In the genomic region with DNA sequence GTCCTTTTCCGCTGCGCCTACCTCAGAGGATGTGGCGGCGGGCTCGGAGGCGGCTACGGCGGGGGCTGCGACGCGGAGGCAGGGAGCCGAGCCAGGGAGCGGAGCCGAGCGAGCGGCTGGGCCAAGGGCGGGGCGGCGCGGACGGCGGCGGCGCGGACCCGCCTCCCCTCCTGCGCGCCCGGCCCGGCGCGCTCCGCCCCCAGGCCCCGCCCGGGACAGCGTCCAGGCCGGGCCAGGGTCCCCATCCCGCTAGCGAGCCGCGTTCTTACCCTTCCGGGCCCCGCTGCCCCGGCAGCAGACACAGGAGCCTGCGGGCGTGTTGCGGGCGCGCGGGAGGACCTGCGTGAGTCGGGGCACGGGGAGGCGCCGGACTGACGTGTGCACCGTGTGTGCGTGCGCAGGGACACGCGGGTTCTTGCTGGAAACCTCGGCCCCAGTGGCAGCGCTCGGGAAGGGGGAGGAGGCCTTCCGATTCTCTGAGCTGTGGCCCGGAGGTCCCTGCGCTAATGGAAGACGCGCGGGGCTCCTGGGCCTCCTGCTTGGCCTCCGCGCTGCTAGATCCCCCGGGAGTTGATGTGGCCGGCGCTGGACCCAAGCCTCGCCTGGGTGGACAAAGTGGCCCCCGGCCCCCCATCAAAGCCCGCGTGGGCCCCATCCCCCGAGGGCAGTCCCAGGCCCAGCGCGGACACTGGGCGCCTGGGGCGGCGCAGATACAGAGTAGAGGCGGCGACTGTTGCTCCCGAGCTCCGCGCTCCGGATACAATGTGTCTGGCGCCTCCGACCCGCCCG, we compare ENCODE assay signal across 1 cellular context.
TF ChIP-seq lines count a peak whose summit lies in the region.

A gene with protein sequence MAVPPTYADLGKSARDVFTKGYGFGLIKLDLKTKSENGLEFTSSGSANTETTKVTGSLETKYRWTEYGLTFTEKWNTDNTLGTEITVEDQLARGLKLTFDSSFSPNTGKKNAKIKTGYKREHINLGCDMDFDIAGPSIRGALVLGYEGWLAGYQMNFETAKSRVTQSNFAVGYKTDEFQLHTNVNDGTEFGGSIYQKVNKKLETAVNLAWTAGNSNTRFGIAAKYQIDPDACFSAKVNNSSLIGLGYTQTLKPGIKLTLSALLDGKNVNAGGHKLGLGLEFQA (minus strand): TSS at position 350 of the 789 bp plus-strand sequence. CDS start 11,963 bp downstream, outside the sequence.

TF ChIP-seq in HepG2, 621 proteins besides CTCF, POLR2A, EP300 and RAD21 (continued from another document and continues in another):
- TF ChIP-seq, protein P1, sequence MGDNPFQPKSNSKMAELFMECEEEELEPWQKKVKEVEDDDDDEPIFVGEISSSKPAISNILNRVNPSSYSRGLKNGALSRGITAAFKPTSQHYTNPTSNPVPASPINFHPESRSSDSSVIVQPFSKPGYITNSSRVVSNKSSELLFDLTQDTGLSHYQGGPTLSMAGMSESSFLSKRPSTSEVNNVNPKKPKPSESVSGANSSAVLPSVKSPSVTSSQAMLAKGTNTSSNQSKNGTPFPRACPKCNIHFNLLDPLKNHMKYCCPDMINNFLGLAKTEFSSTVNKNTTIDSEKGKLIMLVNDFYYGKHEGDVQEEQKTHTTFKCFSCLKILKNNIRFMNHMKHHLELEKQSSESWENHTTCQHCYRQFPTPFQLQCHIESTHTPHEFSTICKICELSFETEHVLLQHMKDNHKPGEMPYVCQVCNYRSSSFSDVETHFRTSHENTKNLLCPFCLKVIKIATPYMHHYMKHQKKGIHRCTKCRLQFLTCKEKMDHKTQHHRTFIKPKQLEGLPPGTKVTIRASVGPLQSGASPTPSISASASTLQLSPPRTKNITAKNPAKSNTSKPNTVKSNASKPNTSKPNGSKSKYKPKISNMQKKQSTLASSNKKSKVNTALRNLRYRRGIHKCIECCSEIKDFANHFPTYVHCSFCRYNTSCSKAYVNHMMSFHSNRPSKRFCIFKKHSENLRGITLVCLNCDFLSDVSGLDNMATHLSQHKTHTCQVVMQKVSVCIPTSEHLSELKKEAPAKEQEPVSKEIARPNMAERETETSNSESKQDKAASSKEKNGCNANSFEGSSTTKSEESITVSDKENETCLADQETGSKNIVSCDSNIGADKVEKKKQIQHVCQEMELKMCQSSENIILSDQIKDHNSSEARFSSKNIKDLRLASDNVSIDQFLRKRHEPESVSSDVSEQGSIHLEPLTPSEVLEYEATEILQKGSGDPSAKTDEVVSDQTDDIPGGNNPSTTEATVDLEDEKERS (CRISPR knock-in tag; IDR thresholded peaks at IDR 0.05) = no peak
- TF ChIP-seq, protein P2, sequence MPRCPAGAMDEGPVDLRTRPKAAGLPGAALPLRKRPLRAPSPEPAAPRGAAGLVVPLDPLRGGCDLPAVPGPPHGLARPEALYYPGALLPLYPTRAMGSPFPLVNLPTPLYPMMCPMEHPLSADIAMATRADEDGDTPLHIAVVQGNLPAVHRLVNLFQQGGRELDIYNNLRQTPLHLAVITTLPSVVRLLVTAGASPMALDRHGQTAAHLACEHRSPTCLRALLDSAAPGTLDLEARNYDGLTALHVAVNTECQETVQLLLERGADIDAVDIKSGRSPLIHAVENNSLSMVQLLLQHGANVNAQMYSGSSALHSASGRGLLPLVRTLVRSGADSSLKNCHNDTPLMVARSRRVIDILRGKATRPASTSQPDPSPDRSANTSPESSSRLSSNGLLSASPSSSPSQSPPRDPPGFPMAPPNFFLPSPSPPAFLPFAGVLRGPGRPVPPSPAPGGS (CRISPR knock-in tag; IDR thresholded peaks at IDR 0.05) = no peak; the same call in 1 of the 2 replicates
- TF ChIP-seq KMT2A (CRISPR knock-in tag; IDR thresholded peaks at IDR 0.05) (peak; percentile 55), FIP1L1 (IDR thresholded peaks at IDR 0.05; ENCODE audit: borderline replicate concordance, insufficient read depth, low read depth, low read length) (no peak), ZNF343 (CRISPR knock-in tag; IDR thresholded peaks at IDR 0.05) (no peak), ZNF547 (CRISPR knock-in tag; IDR thresholded peaks at IDR 0.05) (peak; percentile 30; the same call in 1 of the 2 replicates), ZNF550 (CRISPR knock-in tag; IDR thresholded peaks at IDR 0.05; ENCODE audit: borderline replicate concordance) (no peak), STAT5B (CRISPR knock-in tag; IDR thresholded peaks at IDR 0.05) (0 out of 2 replicates have a peak, but pooled peaks have one; percentile 53), CCDC6 (CRISPR knock-in tag; IDR thresholded peaks at IDR 0.05) (no peak; the same call in 1 of the 2 replicates), FOSL1 (CRISPR knock-in tag; IDR thresholded peaks at IDR 0.05; ENCODE audit: borderline replicate concordance) (no peak), ARNT (IDR thresholded peaks at IDR 0.05) (no peak), ZNF431 (CRISPR knock-in tag; IDR thresholded peaks at IDR 0.05; ENCODE audit: borderline replicate concordance, low read depth) (no peak), ZNF780A (CRISPR knock-in tag; IDR thresholded peaks at IDR 0.05) (peak; percentile 52; the same call in 1 of the 2 replicates), ZBTB3 (CRISPR knock-in tag; IDR thresholded peaks at IDR 0.05; ENCODE audit: borderline replicate concordance, low read depth) (no peak), NR2F1 (CRISPR knock-in tag; IDR thresholded peaks at IDR 0.05) (no peak), POGZ (CRISPR knock-in tag; IDR thresholded peaks at IDR 0.05) (no peak; the same call in none of the 2 replicates), ZNF230 (CRISPR knock-in tag; IDR thresholded peaks at IDR 0.05) (no peak), AGO2 (optimal IDR thresholded peaks at IDR 0.05; ENCODE audit: low read depth, low read length) (peak; percentile 78), KLF9 (CRISPR knock-in tag; IDR thresholded peaks at IDR 0.05; ENCODE audit: low read depth) (no peak), NFE2L1 (CRISPR knock-in tag; IDR thresholded peaks at IDR 0.05; ENCODE audit: borderline replicate concordance) (no peak), ZNF367 (CRISPR knock-in tag; IDR thresholded peaks at IDR 0.05; ENCODE audit: borderline replicate concordance) (no peak), ZNF10 (CRISPR knock-in tag; IDR thresholded peaks at IDR 0.05; ENCODE audit: borderline replicate concordance, low read depth) (no peak), ZNF510 (CRISPR knock-in tag; IDR thresholded peaks at IDR 0.05; ENCODE audit: low read depth) (no peak), POLR2AphosphoS2 (IDR thresholded peaks at IDR 0.05; ENCODE audit: low read depth, low read length) (0 out of 2 replicates have a peak, but pooled peaks have one; percentile 14), ELF3 (CRISPR knock-in tag; IDR thresholded peaks at IDR 0.05) (no peak), ZNF335 (CRISPR knock-in tag; IDR thresholded peaks at IDR 0.05) (no peak), GTF3A (CRISPR knock-in tag; conservative IDR thresholded peaks at IDR 0.05) (no peak), FOXK1 (CRISPR knock-in tag; IDR thresholded peaks at IDR 0.05; ENCODE audit: borderline replicate concordance, low read depth) (no peak), HOXD1 (CRISPR knock-in tag; IDR thresholded peaks at IDR 0.05) (peak; percentile 77; the same call in 1 of the 2 replicates), ZNF879 (CRISPR knock-in tag; IDR thresholded peaks at IDR 0.05) (no peak), ZNF614 (CRISPR knock-in tag; IDR thresholded peaks at IDR 0.05; ENCODE audit: borderline replicate concordance) (peak; percentile 59; the same call in 1 of the 2 replicates), MTF2 (CRISPR knock-in tag; IDR thresholded peaks at IDR 0.05; ENCODE audit: borderline replicate concordance) (no peak), ATF1 (CRISPR knock-in tag; IDR thresholded peaks at IDR 0.05) (no peak), CBX5 (CRISPR knock-in tag; IDR thresholded peaks at IDR 0.05; ENCODE audit: borderline replicate concordance) (no peak; the same call in 1 of the 2 replicates), ZNF839 (CRISPR knock-in tag; IDR thresholded peaks at IDR 0.05; ENCODE audit: borderline replicate concordance) (peak; percentile 59; the same call in 1 of the 2 replicates)
- TF ChIP-seq, protein P3, sequence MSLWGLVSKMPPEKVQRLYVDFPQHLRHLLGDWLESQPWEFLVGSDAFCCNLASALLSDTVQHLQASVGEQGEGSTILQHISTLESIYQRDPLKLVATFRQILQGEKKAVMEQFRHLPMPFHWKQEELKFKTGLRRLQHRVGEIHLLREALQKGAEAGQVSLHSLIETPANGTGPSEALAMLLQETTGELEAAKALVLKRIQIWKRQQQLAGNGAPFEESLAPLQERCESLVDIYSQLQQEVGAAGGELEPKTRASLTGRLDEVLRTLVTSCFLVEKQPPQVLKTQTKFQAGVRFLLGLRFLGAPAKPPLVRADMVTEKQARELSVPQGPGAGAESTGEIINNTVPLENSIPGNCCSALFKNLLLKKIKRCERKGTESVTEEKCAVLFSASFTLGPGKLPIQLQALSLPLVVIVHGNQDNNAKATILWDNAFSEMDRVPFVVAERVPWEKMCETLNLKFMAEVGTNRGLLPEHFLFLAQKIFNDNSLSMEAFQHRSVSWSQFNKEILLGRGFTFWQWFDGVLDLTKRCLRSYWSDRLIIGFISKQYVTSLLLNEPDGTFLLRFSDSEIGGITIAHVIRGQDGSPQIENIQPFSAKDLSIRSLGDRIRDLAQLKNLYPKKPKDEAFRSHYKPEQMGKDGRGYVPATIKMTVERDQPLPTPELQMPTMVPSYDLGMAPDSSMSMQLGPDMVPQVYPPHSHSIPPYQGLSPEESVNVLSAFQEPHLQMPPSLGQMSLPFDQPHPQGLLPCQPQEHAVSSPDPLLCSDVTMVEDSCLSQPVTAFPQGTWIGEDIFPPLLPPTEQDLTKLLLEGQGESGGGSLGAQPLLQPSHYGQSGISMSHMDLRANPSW (CRISPR knock-in tag; IDR thresholded peaks at IDR 0.05; ENCODE audit: borderline replicate concordance) = no peak
- TF ChIP-seq, protein P4, sequence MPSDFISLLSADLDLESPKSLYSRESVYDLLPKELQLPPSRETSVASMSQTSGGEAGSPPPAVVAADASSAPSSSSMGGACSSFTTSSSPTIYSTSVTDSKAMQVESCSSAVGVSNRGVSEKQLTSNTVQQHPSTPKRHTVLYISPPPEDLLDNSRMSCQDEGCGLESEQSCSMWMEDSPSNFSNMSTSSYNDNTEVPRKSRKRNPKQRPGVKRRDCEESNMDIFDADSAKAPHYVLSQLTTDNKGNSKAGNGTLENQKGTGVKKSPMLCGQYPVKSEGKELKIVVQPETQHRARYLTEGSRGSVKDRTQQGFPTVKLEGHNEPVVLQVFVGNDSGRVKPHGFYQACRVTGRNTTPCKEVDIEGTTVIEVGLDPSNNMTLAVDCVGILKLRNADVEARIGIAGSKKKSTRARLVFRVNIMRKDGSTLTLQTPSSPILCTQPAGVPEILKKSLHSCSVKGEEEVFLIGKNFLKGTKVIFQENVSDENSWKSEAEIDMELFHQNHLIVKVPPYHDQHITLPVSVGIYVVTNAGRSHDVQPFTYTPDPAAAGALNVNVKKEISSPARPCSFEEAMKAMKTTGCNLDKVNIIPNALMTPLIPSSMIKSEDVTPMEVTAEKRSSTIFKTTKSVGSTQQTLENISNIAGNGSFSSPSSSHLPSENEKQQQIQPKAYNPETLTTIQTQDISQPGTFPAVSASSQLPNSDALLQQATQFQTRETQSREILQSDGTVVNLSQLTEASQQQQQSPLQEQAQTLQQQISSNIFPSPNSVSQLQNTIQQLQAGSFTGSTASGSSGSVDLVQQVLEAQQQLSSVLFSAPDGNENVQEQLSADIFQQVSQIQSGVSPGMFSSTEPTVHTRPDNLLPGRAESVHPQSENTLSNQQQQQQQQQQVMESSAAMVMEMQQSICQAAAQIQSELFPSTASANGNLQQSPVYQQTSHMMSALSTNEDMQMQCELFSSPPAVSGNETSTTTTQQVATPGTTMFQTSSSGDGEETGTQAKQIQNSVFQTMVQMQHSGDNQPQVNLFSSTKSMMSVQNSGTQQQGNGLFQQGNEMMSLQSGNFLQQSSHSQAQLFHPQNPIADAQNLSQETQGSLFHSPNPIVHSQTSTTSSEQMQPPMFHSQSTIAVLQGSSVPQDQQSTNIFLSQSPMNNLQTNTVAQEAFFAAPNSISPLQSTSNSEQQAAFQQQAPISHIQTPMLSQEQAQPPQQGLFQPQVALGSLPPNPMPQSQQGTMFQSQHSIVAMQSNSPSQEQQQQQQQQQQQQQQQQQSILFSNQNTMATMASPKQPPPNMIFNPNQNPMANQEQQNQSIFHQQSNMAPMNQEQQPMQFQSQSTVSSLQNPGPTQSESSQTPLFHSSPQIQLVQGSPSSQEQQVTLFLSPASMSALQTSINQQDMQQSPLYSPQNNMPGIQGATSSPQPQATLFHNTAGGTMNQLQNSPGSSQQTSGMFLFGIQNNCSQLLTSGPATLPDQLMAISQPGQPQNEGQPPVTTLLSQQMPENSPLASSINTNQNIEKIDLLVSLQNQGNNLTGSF (CRISPR knock-in tag; IDR thresholded peaks at IDR 0.05) = no peak
- TF ChIP-seq, protein P5, sequence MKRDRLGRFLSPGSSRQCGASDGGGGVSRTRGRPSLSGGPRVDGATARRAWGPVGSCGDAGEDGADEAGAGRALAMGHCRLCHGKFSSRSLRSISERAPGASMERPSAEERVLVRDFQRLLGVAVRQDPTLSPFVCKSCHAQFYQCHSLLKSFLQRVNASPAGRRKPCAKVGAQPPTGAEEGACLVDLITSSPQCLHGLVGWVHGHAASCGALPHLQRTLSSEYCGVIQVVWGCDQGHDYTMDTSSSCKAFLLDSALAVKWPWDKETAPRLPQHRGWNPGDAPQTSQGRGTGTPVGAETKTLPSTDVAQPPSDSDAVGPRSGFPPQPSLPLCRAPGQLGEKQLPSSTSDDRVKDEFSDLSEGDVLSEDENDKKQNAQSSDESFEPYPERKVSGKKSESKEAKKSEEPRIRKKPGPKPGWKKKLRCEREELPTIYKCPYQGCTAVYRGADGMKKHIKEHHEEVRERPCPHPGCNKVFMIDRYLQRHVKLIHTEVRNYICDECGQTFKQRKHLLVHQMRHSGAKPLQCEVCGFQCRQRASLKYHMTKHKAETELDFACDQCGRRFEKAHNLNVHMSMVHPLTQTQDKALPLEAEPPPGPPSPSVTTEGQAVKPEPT (CRISPR knock-in tag; IDR thresholded peaks at IDR 0.05; ENCODE audit: low read depth) = 0 out of 2 replicates have a peak, but pooled peaks have one; percentile 3
- TF ChIP-seq, protein P6, sequence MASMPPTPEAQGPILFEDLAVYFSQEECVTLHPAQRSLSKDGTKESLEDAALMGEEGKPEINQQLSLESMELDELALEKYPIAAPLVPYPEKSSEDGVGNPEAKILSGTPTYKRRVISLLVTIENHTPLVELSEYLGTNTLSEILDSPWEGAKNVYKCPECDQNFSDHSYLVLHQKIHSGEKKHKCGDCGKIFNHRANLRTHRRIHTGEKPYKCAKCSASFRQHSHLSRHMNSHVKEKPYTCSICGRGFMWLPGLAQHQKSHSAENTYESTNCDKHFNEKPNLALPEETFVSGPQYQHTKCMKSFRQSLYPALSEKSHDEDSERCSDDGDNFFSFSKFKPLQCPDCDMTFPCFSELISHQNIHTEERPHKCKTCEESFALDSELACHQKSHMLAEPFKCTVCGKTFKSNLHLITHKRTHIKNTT (CRISPR knock-in tag; IDR thresholded peaks at IDR 0.05) = no peak
- TF ChIP-seq, protein P7, sequence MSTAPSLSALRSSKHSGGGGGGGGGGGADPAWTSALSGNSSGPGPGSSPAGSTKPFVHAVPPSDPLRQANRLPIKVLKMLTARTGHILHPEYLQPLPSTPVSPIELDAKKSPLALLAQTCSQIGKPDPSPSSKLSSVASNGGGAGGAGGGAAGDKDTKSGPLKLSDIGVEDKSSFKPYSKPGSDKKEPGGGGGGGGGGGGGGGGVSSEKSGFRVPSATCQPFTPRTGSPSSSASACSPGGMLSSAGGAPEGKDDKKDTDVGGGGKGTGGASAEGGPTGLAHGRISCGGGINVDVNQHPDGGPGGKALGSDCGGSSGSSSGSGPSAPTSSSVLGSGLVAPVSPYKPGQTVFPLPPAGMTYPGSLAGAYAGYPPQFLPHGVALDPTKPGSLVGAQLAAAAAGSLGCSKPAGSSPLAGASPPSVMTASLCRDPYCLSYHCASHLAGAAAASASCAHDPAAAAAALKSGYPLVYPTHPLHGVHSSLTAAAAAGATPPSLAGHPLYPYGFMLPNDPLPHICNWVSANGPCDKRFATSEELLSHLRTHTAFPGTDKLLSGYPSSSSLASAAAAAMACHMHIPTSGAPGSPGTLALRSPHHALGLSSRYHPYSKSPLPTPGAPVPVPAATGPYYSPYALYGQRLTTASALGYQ (CRISPR knock-in tag; IDR thresholded peaks at IDR 0.05) = peak; percentile 68
